9 cellular contexts compared by ENCODE assay signal in the genomic region with DNA sequence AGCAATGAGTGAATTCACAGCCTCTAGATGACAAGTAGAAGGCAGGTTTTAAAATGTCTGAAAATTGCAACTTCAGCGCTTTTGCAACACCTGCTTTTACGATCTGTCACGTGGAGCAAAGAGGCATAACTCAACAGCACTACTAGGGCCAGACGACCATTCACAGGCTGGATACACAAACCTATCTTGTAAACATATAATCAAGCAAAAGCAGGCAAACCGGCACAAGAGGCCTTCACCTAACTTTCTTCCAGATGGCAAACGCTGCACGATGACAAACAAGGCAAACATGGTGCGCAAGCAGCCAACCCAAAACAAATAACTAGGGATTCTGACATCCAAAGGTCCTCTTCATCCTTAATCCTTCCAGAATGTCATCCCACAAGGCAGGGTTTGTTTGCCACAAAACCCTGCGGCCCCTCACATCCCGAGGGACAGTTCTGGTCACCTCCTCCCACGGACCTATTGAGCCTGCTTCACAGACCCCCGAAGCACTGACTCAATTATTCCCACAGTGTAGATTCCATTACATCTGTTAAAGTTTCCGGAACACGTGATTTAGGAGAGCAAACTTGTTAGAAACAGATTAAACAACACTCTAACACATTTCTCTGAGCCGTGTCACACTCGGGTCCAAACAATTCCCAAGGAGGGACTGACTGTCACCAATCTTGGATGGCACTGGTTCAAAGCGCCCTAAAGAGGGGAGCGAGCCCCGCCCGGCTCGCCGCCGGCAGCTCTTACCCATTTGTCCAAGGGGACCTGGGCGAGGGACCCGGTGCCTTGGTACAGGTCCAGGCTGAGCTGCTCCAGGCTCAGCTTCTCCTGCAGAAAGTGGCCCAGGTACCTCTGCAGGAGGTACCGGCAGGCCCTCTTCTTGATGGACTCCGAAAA. TPM values are rescaled to one million over a fixed set of nuclear protein-coding genes. Genes with fewer than 3 reads are reported as not detected.
DNase-seq lines count a peak whose midpoint lies in the region; ATAC-seq, FAIRE-seq and TF ChIP-seq lines count a peak whose summit lies in the region.
"Had no signal": no experiment of that assay in that cellular context is flagged by ENCODE, and none has a peak within 500 bp of the region (broad histone marks: within the 10 kb centered on the region; RNA-seq: fewer than 3 reads in every experiment).

No MANE protein-coding gene starts in this region.

- peaks cover 35 to 57% (median 48%) of the 10 kb centered on the region in 4 donors for H3K4me1 Mint-ChIP-seq in CD4-positive, alpha-beta memory T cell
- peaks cover 35 to 40% (median 37%) of the 10 kb centered on the region in 3 donors for H3K4me1 Mint-ChIP-seq in IgD-negative memory B cell
- peaks cover 43% of the 10 kb centered on the region for H3K4me1 Mint-ChIP-seq in activated naive CD4-positive, alpha-beta T cell treated with anti-CD3 and anti-CD28 coated beads, Interleukin-2, amount 10 ng/mL, durations not matched to agents 7 days and 5 days
- peaks cover 18% of the 10 kb centered on the region for H3K4me1 Mint-ChIP-seq in glutamatergic neuron (ENCODE audit: low read depth, unreplicated experiment)

- ATAC-seq in GM21360 (IDR thresholded peaks at IDR 0.05; ENCODE audit: unreplicated experiment) (peak; percentile 13), pancreas (peak; percentile 58 to 70 (median 62))

- WGBS in pancreas, 2 donors: 1% methylated on average over 27 of the region's 27 CpGs

- intact Hi-C loops in CD4-positive, alpha-beta memory T cell (cut with micrococcal nuclease): loop anchor here (1.0 kb wide), 1 partner anchor 828 kb away; no protein-coding TSS in a partner anchor
- intact Hi-C loops in pancreas (cut with DNase I): no loop called here

- H3K4me3 Mint-ChIP-seq in CD4-positive, alpha-beta memory T cell: peak overlapping the region; percentile 83 to 95 (median 90)
- H3K4me3 Mint-ChIP-seq in IgD-negative memory B cell (peak overlapping the region; percentile 88 to 95 (median 89)), glutamatergic neuron (ENCODE audit: unreplicated experiment) (peak overlapping the region; percentile 94)
- peak overlapping the region; percentile 76 for H3K4me3 Mint-ChIP-seq in activated naive CD4-positive, alpha-beta T cell treated with anti-CD3 and anti-CD28 coated beads, Interleukin-2, amount 10 ng/mL, durations not matched to agents 7 days and 5 days

- H3K9me3 ChIP-seq in CD4-positive, alpha-beta memory T cell (ENCODE audit: control insufficient read depth in 1 of 2, low read length in 2 of 2): no peaks in the 10 kb centered on the region
- no peaks in the 10 kb centered on the region for H3K9me3 ChIP-seq in pancreas

- TF ChIP-seq CTCF in glutamatergic neuron (IDR thresholded peaks at IDR 0.05; ENCODE audit: partially characterized antibody, unreplicated experiment): no peak
- TF ChIP-seq CTCF in pancreas (IDR thresholded peaks at IDR 0.05): no peak

- DNase-seq in CD4-positive, alpha-beta memory T cell: peak; percentile 70 to 83 (median 76)
- DNase-seq in SHP77 treated with DMSO at 0.1 percent for 48 hours (lab: John Stamatoyannopoulos, UW): peak; percentile 73
- DNase-seq in activated naive CD4-positive, alpha-beta T cell treated with anti-CD3 and anti-CD28 coated beads, Interleukin-2, amount 10 ng/mL, durations not matched to agents 7 days and 5 days: peak; percentile 70
- DNase-seq in glutamatergic neuron: no peak
- peak in 4 of 6 donors; percentile 50 to 73 (median 65) for DNase-seq in pancreas
- DNase-seq in OCI-M2 (lab: John Stamatoyannopoulos, UW; ENCODE audit: unreplicated experiment): no peak

- peaks cover 46% of the 10 kb centered on the region for H3K4me1 ChIP-seq in CD4-positive, alpha-beta memory T cell (ENCODE audit: insufficient read depth, low read length)
- H3K4me1 ChIP-seq in pancreas: peaks cover 8 to 28% (median 22%) of the 10 kb centered on the region in 3 donors

- CTCF ChIA-PET in CD4-positive, alpha-beta memory T cell (lab: Charles Lee; ENCODE audit: partially characterized antibody): no interaction called here
- CTCF ChIA-PET in activated naive CD4-positive, alpha-beta T cell treated with anti-CD3 and anti-CD28 coated beads, Interleukin-2, amount 10 ng/mL, durations not matched to agents 7 days and 5 days (lab: Charles Lee): interaction anchor here (0.6 kb wide), 1 partner anchor 1352 kb away, joined by 4 read pairs; no protein-coding TSS in a partner anchor

- POLR2A ChIA-PET in CD4-positive, alpha-beta memory T cell (lab: Charles Lee; ENCODE audit: partially characterized antibody): interaction anchor here (1.2 to 2.8 kb wide), 2 partner anchors 12 to 30 kb away, joined by 5 to 31 read pairs; a partner anchor contains a TSS

- H3K27me3 Mint-ChIP-seq in CD4-positive, alpha-beta memory T cell: no peaks in the 10 kb centered on the region
- no peaks in the 10 kb centered on the region for H3K27me3 Mint-ChIP-seq in IgD-negative memory B cell
- H3K27me3 Mint-ChIP-seq in activated naive CD4-positive, alpha-beta T cell treated with anti-CD3 and anti-CD28 coated beads, Interleukin-2, amount 10 ng/mL, durations not matched to agents 7 days and 5 days: no peaks in the 10 kb centered on the region
- H3K27me3 Mint-ChIP-seq in glutamatergic neuron (ENCODE audit: unreplicated experiment): peaks cover 5% of the 10 kb centered on the region

- H3K36me3 ChIP-seq in CD4-positive, alpha-beta memory T cell (ENCODE audit: insufficient read depth, low read length): no peaks in the 10 kb centered on the region
- no peaks in the 10 kb centered on the region for H3K36me3 ChIP-seq in pancreas

- H3K4me3 ChIP-seq in CD4-positive, alpha-beta memory T cell (ENCODE audit: low read length in 2 of 2): peak overlapping the region; percentile 82 to 92
- H3K4me3 ChIP-seq in pancreas: peak overlapping the region; percentile 80 to 97 (median 93)

- no peaks in the 10 kb centered on the region for H3K9me3 Mint-ChIP-seq in CD4-positive, alpha-beta memory T cell
- H3K9me3 Mint-ChIP-seq in IgD-negative memory B cell (no peaks in the 10 kb centered on the region), glutamatergic neuron (ENCODE audit: unreplicated experiment) (peaks cover 5% of the 10 kb centered on the region)
- H3K9me3 Mint-ChIP-seq in activated naive CD4-positive, alpha-beta T cell treated with anti-CD3 and anti-CD28 coated beads, Interleukin-2, amount 10 ng/mL, durations not matched to agents 7 days and 5 days: no peaks in the 10 kb centered on the region

- peak overlapping the region; percentile 97 for H3K27ac ChIP-seq in CD4-positive, alpha-beta memory T cell (ENCODE audit: low read depth, low read length)
- peak overlapping the region; percentile 92 to 99 (median 95) for H3K27ac ChIP-seq in pancreas

- no peaks in the 10 kb centered on the region for H3K27me3 ChIP-seq in CD4-positive, alpha-beta memory T cell (ENCODE audit: insufficient read depth, low read length)
- no peaks in the 10 kb centered on the region for H3K27me3 ChIP-seq in pancreas

- no peak for FAIRE-seq in pancreas (lab: Jason Lieb, UNC)
- FAIRE-seq: TTC549 had no signal

- peak overlapping the region; percentile 84 to 97 (median 94) for H3K27ac Mint-ChIP-seq in CD4-positive, alpha-beta memory T cell
- H3K27ac Mint-ChIP-seq in IgD-negative memory B cell (peak overlapping the region; percentile 86 to 92 (median 92)), glutamatergic neuron (ENCODE audit: unreplicated experiment) (peak overlapping the region; percentile 66)
- peak overlapping the region; percentile 87 for H3K27ac Mint-ChIP-seq in activated naive CD4-positive, alpha-beta T cell treated with anti-CD3 and anti-CD28 coated beads, Interleukin-2, amount 10 ng/mL, durations not matched to agents 7 days and 5 days

- peaks cover 7 to 11% of the 10 kb centered on the region in 2 donors for H3K36me3 Mint-ChIP-seq in CD4-positive, alpha-beta memory T cell
- H3K36me3 Mint-ChIP-seq in IgD-negative memory B cell (peaks cover 4% of the 10 kb centered on the region), glutamatergic neuron (ENCODE audit: unreplicated experiment) (no peaks in the 10 kb centered on the region)
- peaks cover 11% of the 10 kb centered on the region for H3K36me3 Mint-ChIP-seq in activated naive CD4-positive, alpha-beta T cell treated with anti-CD3 and anti-CD28 coated beads, Interleukin-2, amount 10 ng/mL, durations not matched to agents 7 days and 5 days

RNA-seq across cellular contexts. Expression of a gene that starts 0.8 kb away (rescaled TPM):
- total RNA-seq in CD4-positive, alpha-beta memory T cell: 10 to 100 TPM; 28.4 to 37.8 TPM
- polyA plus RNA-seq in CD4-positive, alpha-beta memory T cell: 1 to 10 TPM; 1.0 to 3.3 TPM
- polyA plus RNA-seq in IgD-negative memory B cell (1.9 TPM), pancreas (10 to 100 TPM in 1 of 2 donors, 1 to 10 TPM in 1; 7.4 to 10.7 TPM)
- total RNA-seq in glutamatergic neuron (ENCODE audit: unreplicated experiment) (27.5 TPM), pancreas (10 to 100 TPM; 14.9 to 23.4 (median 21.0) TPM)

RNA-seq across cellular contexts. Expression of a gene that starts 1.0 kb away (rescaled TPM):
- 10 to 100 TPM; 24.3 to 25.3 TPM for total RNA-seq in CD4-positive, alpha-beta memory T cell
- polyA plus RNA-seq in CD4-positive, alpha-beta memory T cell: 10 to 100 TPM; 38.3 to 52.4 TPM
- polyA plus RNA-seq in IgD-negative memory B cell (23.7 TPM), pancreas (10 to 100 TPM in 1 of 2 donors, 1 to 10 TPM in 1; 3.4 to 10.3 TPM)
- total RNA-seq in glutamatergic neuron (ENCODE audit: unreplicated experiment) (24.8 TPM), pancreas (10 to 100 TPM in 1 of 6 donors, 1 to 10 TPM in 5; 6.2 to 13.8 (median 8.5) TPM)

RNA-seq across cellular contexts. Expression of a gene that starts 29.6 kb away (rescaled TPM):
- under 1 TPM; 0.47 to 0.53 TPM for total RNA-seq in CD4-positive, alpha-beta memory T cell
- under 1 TPM in 1 of 2 donors, not detected in 1; 0.08 TPM for polyA plus RNA-seq in CD4-positive, alpha-beta memory T cell
- polyA plus RNA-seq in IgD-negative memory B cell (not detected), pancreas (1 to 10 TPM; 1.4 to 3.0 TPM)
- total RNA-seq in glutamatergic neuron (ENCODE audit: unreplicated experiment) (1.8 TPM), pancreas (1 to 10 TPM; 1.1 to 2.5 (median 1.5) TPM)

Comparison
In these comparisons a context has a peak if more than half of its experiments do, and no peak if none do; other contexts are left out.
1. DNase-seq: peak in CD4-positive, alpha-beta memory T cell (5 of 5), SHP77 treated with DMSO at 0.1 percent for 48 hours (single experiment), activated naive CD4-positive, alpha-beta T cell treated with anti-CD3 and anti-CD28 coated beads, Interleukin-2, amount 10 ng/mL, durations not matched to agents 7 days and 5 days (single experiment) and pancreas (4 of 6); none in glutamatergic neuron (single experiment) and OCI-M2 (single experiment).
2. Peak in every context shown above with its lines, with median percentiles within 50 percentile points of each other: H3K27ac Mint-ChIP-seq and H3K4me3 Mint-ChIP-seq.